In the genomic region with DNA sequence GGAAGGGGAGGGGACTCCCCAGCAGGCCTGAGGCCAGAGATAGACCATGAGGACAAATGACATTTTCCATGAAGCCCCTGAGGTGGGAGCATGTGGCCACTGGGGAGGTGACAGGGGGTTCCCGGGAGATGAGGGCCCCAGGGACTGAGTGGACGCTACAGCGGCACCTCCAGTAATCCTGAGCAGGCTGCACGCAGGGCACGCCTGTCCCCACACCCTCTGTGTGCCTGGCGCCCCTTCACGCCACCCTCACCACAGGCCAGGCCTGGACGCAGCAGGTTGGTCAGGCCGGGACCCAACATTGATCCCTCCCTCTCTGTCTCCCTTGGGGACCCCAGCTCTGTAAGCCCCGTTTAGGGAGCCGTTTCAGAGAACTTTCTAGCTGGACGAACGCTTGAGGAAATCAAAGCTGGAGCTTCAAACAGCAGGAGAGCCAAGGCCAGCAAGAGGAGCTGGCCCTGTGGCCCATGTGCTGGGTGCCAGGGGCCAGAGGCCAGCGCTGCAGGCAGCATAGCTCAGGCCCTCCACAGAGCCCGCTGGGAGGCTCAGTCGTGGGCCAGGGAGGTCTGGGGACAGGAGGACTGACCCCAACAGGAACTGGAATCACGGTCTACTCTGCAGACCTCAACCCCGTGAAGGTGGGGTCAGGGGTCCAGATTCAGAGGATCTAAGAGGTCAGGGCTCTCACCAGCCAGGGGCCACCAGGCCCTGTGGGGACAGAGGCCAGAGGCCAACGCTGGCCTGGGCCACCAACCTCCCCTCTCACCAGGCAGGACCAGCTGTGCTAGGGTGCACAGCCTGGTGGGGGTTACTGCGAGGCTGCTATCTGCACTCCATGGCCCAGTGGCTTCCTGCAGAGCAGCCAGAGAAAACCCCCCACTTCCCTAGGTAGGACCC, we compare ENCODE assay signal across 14 cellular contexts. TPM values are rescaled to one million over a fixed set of nuclear protein-coding genes. Genes with fewer than 3 reads are reported as not detected.
DNase-seq lines count a peak whose midpoint lies in the region; ATAC-seq and TF ChIP-seq lines count a peak whose summit lies in the region.
"Had no signal": no experiment of that assay in that cellular context is flagged by ENCODE, and none has a peak within 500 bp of the region (broad histone marks: within the 10 kb centered on the region; RNA-seq: fewer than 3 reads in every experiment).

No MANE protein-coding gene starts in this region.

- TF ChIP-seq POLR2A in spleen (IDR thresholded peaks at IDR 0.05) = no peak

- H3K4me2 ChIP-seq in BLaER1 treated with 17β-estradiol and CSF1 and Interleukin-3, amounts not matched to agents 10 nM and 100 nM = peak overlapping the region; percentile 88 to 99 (median 95)

- peak overlapping the region; percentile 31 to 93 (median 87); a peak in 19 of 22 replicates for H3K9ac ChIP-seq in BLaER1 treated with 17β-estradiol and CSF1 and Interleukin-3, amounts not matched to agents 10 nM and 100 nM
- H3K9ac ChIP-seq in NT2/D1 (ENCODE audit: insufficient read length, low read depth) = peak overlapping the region; percentile 46

- 74 to 84% (median 80%) methylated on average over 9 to 20 of the region's 20 CpGs for WGBS in spleen, 5 donors

- DNase-seq in NT2/D1 (ENCODE audit: low read depth, low spot score) = no peak
- no peak for DNase-seq in effector memory CD4-positive, alpha-beta T cell
- peak; percentile 73 for DNase-seq in spleen
- no peak for DNase-seq in hypothalamus (lab: John Stamatoyannopoulos, UW)
- no peak for DNase-seq in NCI-H82 treated with DMSO at 0.1 percent for 48 hours (lab: John Stamatoyannopoulos, UW; ENCODE audit: unreplicated experiment)
- no peak for DNase-seq in T-helper 2 cell
- DNase-seq: activated T-cell treated with anti-CD3 and anti-CD28 coated beads, Interleukin-2, amount 50 U/mL, for 1 hour; NCI-H1694; NCI-H524 treated with DMSO at 0.1 percent for 48 hours had no signal

- no peak for TF ChIP-seq CTCF in spleen (IDR thresholded peaks at IDR 0.05 in 8 of 11, conservative IDR thresholded peaks at IDR 0.05 in 3 of 11)

- no peak for ATAC-seq in HG03565 (IDR thresholded peaks at IDR 0.05; ENCODE audit: unreplicated experiment)
- ATAC-seq: natural killer cell treated with Interleukin-12 subunit alpha and Interleukin-12 subunit beta and Interleukin-15 and Interleukin-18, amount 100 ng/mL, for 72 hours had no signal

- no peaks in the 10 kb centered on the region for H3K9me3 ChIP-seq in BLaER1 treated with 17β-estradiol and CSF1 and Interleukin-3, amounts not matched to agents 10 nM and 100 nM (replicated peaks in 1 of 11)
- H3K9me3 ChIP-seq in NT2/D1 (ENCODE audit: insufficient read depth, low read length) (no peaks in the 10 kb centered on the region), spleen (no peaks in the 10 kb centered on the region)
- H3K9me3 ChIP-seq in effector memory CD4-positive, alpha-beta T cell (ENCODE audit: control insufficient read depth, low read length) = no peaks in the 10 kb centered on the region
- H3K9me3 ChIP-seq: SJSA1 had no signal

- peaks cover 58 to 77% (median 63%) of the 10 kb centered on the region in 10 experiments for H3K4me1 ChIP-seq in BLaER1 treated with 17β-estradiol and CSF1 and Interleukin-3, amounts not matched to agents 10 nM and 100 nM
- peaks cover 30% of the 10 kb centered on the region for H3K4me1 ChIP-seq in NT2/D1 (ENCODE audit: insufficient read depth, insufficient read length)
- peaks cover 47% of the 10 kb centered on the region for H3K4me1 ChIP-seq in effector memory CD4-positive, alpha-beta T cell (ENCODE audit: control insufficient read depth, insufficient read depth, low read length, poor library complexity, severe bottlenecking)
- peaks cover 44 to 96% (median 75%) of the 10 kb centered on the region in 6 donors for H3K4me1 ChIP-seq in spleen

- no peaks in the 10 kb centered on the region for H3K27me3 ChIP-seq in BLaER1 treated with 17β-estradiol and CSF1 and Interleukin-3, amounts not matched to agents 10 nM and 100 nM
- H3K27me3 ChIP-seq in NT2/D1 (ENCODE audit: insufficient read depth, insufficient read length) (no peaks in the 10 kb centered on the region), spleen (replicated peaks in 1 of 7) (no peaks in the 10 kb centered on the region)
- no peaks in the 10 kb centered on the region for H3K27me3 ChIP-seq in effector memory CD4-positive, alpha-beta T cell (replicated peaks; ENCODE audit: control insufficient read depth, insufficient read depth, low read length, poor library complexity, severe bottlenecking)
- H3K27me3 ChIP-seq: SJSA1 had no signal

- H3K4me3 ChIP-seq in BLaER1 treated with 17β-estradiol and CSF1 and Interleukin-3, amounts not matched to agents 10 nM and 100 nM = peak overlapping the region in 3 of 10 experiments; percentile 44 to 65 (median 49); a peak in 6 of 20 replicates
- no peak overlapping the region for H3K4me3 ChIP-seq in NT2/D1 (ENCODE audit: insufficient read length, low read depth)
- H3K4me3 ChIP-seq in effector memory CD4-positive, alpha-beta T cell (ENCODE audit: insufficient read depth, low read depth, low read length, poor library complexity, severe bottlenecking) = no peak overlapping the region
- H3K4me3 ChIP-seq in spleen = no peak overlapping the region
- H3K4me3 ChIP-seq: SJSA1, skin epidermis had no signal

- intact Hi-C loops in spleen (cut with DNase I; ENCODE audit: low total_unique reads) = no loop called here

- H3K36me3 ChIP-seq in BLaER1 treated with 17β-estradiol and CSF1 and Interleukin-3, amounts not matched to agents 10 nM and 100 nM = peaks cover 43 to 61% (median 51%) of the 10 kb centered on the region in 11 experiments
- H3K36me3 ChIP-seq in NT2/D1 (ENCODE audit: insufficient read depth, insufficient read length, low read length) (peaks cover 76% of the 10 kb centered on the region), spleen (peaks cover 0 to 72% (median 28%) of the 10 kb centered on the region in 6 donors)
- H3K36me3 ChIP-seq in effector memory CD4-positive, alpha-beta T cell (ENCODE audit: control insufficient read depth, insufficient read depth, low read length) = peaks cover 27% of the 10 kb centered on the region

- H3K27ac ChIP-seq in BLaER1 treated with 17β-estradiol and CSF1 and Interleukin-3, amounts not matched to agents 10 nM and 100 nM = peak overlapping the region in 9 of 11 experiments; percentile 87 to 99 (median 95); a peak in 18 of 22 replicates
- H3K27ac ChIP-seq in effector memory CD4-positive, alpha-beta T cell (ENCODE audit: insufficient read depth, low read length, poor library complexity, severe bottlenecking) = peak overlapping the region; percentile 96
- H3K27ac ChIP-seq in spleen = peak overlapping the region; percentile 26 to 99 (median 96)
- H3K27ac ChIP-seq: SJSA1 had no signal

- peaks cover 0 to 13% (median 0%) of the 10 kb centered on the region in 11 experiments; a peak in 4 of 22 replicates for H4K20me1 ChIP-seq in BLaER1 treated with 17β-estradiol and CSF1 and Interleukin-3, amounts not matched to agents 10 nM and 100 nM

RNA-seq across cellular contexts. Expression of gene LSM4, which starts 14.6 kb away (rescaled TPM):
- total RNA-seq in spleen = 10 to 100 TPM; 55.8 to 86.5 (median 65.1) TPM
- polyA plus RNA-seq in spleen = 100 to 1,000 TPM in 2 of 3 donors, 10 to 100 TPM in 1; 91.6 to 192 (median 151) TPM

RNA-seq across cellular contexts. Expression of gene JUND, which starts 26.9 kb away (rescaled TPM):
- total RNA-seq in spleen = 100 to 1,000 TPM; 119 to 232 (median 159) TPM
- polyA plus RNA-seq in spleen = 10 to 100 TPM; 47.5 to 86.5 (median 75.6) TPM

RNA-seq across cellular contexts. Expression of gene PGPEP1, which starts 32.1 kb away (rescaled TPM):
- 10 to 100 TPM; 20.2 to 65.6 (median 45.1) TPM for total RNA-seq in spleen
- polyA plus RNA-seq in spleen = 10 to 100 TPM in 1 of 3 donors, 1 to 10 TPM in 2; 9.3 to 17.3 (median 9.6) TPM

RNA-seq across cellular contexts. Expression of gene IQCN, which starts 34.0 kb away (rescaled TPM):
- total RNA-seq in spleen = 10 to 100 TPM in 3 of 7 donors, 1 to 10 TPM in 4; 4.7 to 17.1 (median 8.6) TPM
- 10 to 100 TPM in 1 of 3 donors, 1 to 10 TPM in 2; 1.4 to 15.6 (median 7.8) TPM for polyA plus RNA-seq in spleen
